In genomic region chr11:112977620-112978212, GRCh38 we compare ENCODE assay signal across 12 cellular contexts. TPM values are rescaled to one million over a fixed set of nuclear protein-coding genes. Genes with fewer than 3 reads are reported as not detected.
A peak's percentile ranks its signal among the peaks of the same experiment; 100 is the strongest.
DNase-seq lines count a peak whose midpoint lies in the region; ATAC-seq and TF ChIP-seq lines count a peak whose summit lies in the region.
"Had no signal": no experiment of that assay in that cellular context is flagged by ENCODE, and none has a peak within 500 bp of the region (broad histone marks: within the 10 kb centered on the region; RNA-seq: fewer than 3 reads in every experiment).

No MANE protein-coding gene starts in this region.

- ATAC-seq in SK-N-SH treated with all-trans-retinoic acid at 6 μM for 48 hours (peak; percentile 61), HG02981 (IDR thresholded peaks at IDR 0.05; ENCODE audit: unreplicated experiment) (no peak)
- ATAC-seq: A549 had no signal

- peaks cover 1% of the 10 kb centered on the region for H3K9me3 Mint-ChIP-seq in glutamatergic neuron (ENCODE audit: unreplicated experiment)
- H3K9me3 Mint-ChIP-seq in activated T-helper 2 cell treated with anti-CD3 and anti-CD28 coated beads, Interferon-gamma antibody, Interleukin-2, Interleukin-4, amounts not matched to agents 10 μg/mL and 5 μg/mL and 100 μg/mL, durations not matched to agents 14 hours and 24 hours and 36 hours: no peaks in the 10 kb centered on the region
- H3K9me3 Mint-ChIP-seq: central memory CD8-positive, alpha-beta T cell had no signal

- peak overlapping the region; percentile 25 for H3K4me3 Mint-ChIP-seq in glutamatergic neuron (ENCODE audit: unreplicated experiment)
- H3K4me3 Mint-ChIP-seq in activated T-helper 2 cell treated with anti-CD3 and anti-CD28 coated beads, Interferon-gamma antibody, Interleukin-2, Interleukin-4, amounts not matched to agents 10 μg/mL and 5 μg/mL and 100 μg/mL, durations not matched to agents 14 hours and 24 hours and 36 hours (ENCODE audit: low read depth): no peak overlapping the region
- H3K4me3 Mint-ChIP-seq: central memory CD8-positive, alpha-beta T cell; memory B cell had no signal

- in situ Hi-C loops in ACHN (cut with HindIII; ENCODE audit: low pct_ligation_motif_present, low pct_unique_long_range_greater_than_20kb, low sequenced_read_pairs): no loop called here

- intact Hi-C loops in activated T-helper 2 cell treated with anti-CD3 and anti-CD28 coated beads, Interferon-gamma antibody, Interleukin-2, Interleukin-4, amounts not matched to agents 10 μg/mL and 5 μg/mL and 100 μg/mL, durations not matched to agents 14 hours and 24 hours and 36 hours (cut with micrococcal nuclease): no loop called here

- peak overlapping the region; percentile 57 for H3K27ac Mint-ChIP-seq in glutamatergic neuron (ENCODE audit: unreplicated experiment)
- no peak overlapping the region for H3K27ac Mint-ChIP-seq in activated T-helper 2 cell treated with anti-CD3 and anti-CD28 coated beads, Interferon-gamma antibody, Interleukin-2, Interleukin-4, amounts not matched to agents 10 μg/mL and 5 μg/mL and 100 μg/mL, durations not matched to agents 14 hours and 24 hours and 36 hours
- H3K27ac Mint-ChIP-seq: memory B cell had no signal

- H3K27ac ChIP-seq in temporal lobe (ENCODE audit: low read depth, low read length): peak overlapping the region; percentile 45
- H3K27ac ChIP-seq: A549 had no signal

- no peaks in the 10 kb centered on the region for H3K27me3 Mint-ChIP-seq in glutamatergic neuron (ENCODE audit: unreplicated experiment)
- peaks cover 5% of the 10 kb centered on the region for H3K27me3 Mint-ChIP-seq in activated T-helper 2 cell treated with anti-CD3 and anti-CD28 coated beads, Interferon-gamma antibody, Interleukin-2, Interleukin-4, amounts not matched to agents 10 μg/mL and 5 μg/mL and 100 μg/mL, durations not matched to agents 14 hours and 24 hours and 36 hours (ENCODE audit: low read depth)

- H3K4me1 Mint-ChIP-seq in glutamatergic neuron (ENCODE audit: low read depth, unreplicated experiment): peaks cover 41% of the 10 kb centered on the region
- no peaks in the 10 kb centered on the region for H3K4me1 Mint-ChIP-seq in activated T-helper 2 cell treated with anti-CD3 and anti-CD28 coated beads, Interferon-gamma antibody, Interleukin-2, Interleukin-4, amounts not matched to agents 10 μg/mL and 5 μg/mL and 100 μg/mL, durations not matched to agents 14 hours and 24 hours and 36 hours (ENCODE audit: low read depth)
- H3K4me1 Mint-ChIP-seq: central memory CD8-positive, alpha-beta T cell; memory B cell had no signal

- DNase-seq in NCI-H2081 (lab: John Stamatoyannopoulos, UW): peak; percentile 20 to 56
- DNase-seq in NCI-H2081 treated with DMSO at 0.1 percent for 48 hours (lab: John Stamatoyannopoulos, UW): no peak
- no peak for DNase-seq in glutamatergic neuron
- no peak for DNase-seq in ACHN
- DNase-seq in activated T-helper 2 cell treated with anti-CD3 and anti-CD28 coated beads, Interferon-gamma antibody, Interleukin-2, Interleukin-4, amounts not matched to agents 10 μg/mL and 5 μg/mL and 100 μg/mL, durations not matched to agents 14 hours and 24 hours and 36 hours (ENCODE audit: low spot score): no peak
- DNase-seq: NCI-H2171 treated with DMSO at 0.1 percent for 48 hours had no signal

- TF ChIP-seq CTCF in glutamatergic neuron (IDR thresholded peaks at IDR 0.05; ENCODE audit: partially characterized antibody, unreplicated experiment): no peak

- H3K36me3 Mint-ChIP-seq in glutamatergic neuron (ENCODE audit: unreplicated experiment): no peaks in the 10 kb centered on the region
- H3K36me3 Mint-ChIP-seq in activated T-helper 2 cell treated with anti-CD3 and anti-CD28 coated beads, Interferon-gamma antibody, Interleukin-2, Interleukin-4, amounts not matched to agents 10 μg/mL and 5 μg/mL and 100 μg/mL, durations not matched to agents 14 hours and 24 hours and 36 hours (ENCODE audit: low read depth): no peaks in the 10 kb centered on the region
- H3K36me3 Mint-ChIP-seq: memory B cell had no signal

TF ChIP-seq in SK-N-SH treated with all-trans-retinoic acid at 6 μM for 48 hours, 23 proteins besides CTCF, POLR2A, EP300 and RAD21 (continues in another document):
- no peak for TF ChIP-seq ZNF70 (CRISPR knock-in tag; IDR thresholded peaks at IDR 0.05)
- no peak for TF ChIP-seq ZNF565 (CRISPR knock-in tag; conservative IDR thresholded peaks at IDR 0.05; ENCODE audit: low read depth)
- TF ChIP-seq OSR1 (CRISPR knock-in tag; IDR thresholded peaks at IDR 0.05): no peak
- TF ChIP-seq, protein P1, sequence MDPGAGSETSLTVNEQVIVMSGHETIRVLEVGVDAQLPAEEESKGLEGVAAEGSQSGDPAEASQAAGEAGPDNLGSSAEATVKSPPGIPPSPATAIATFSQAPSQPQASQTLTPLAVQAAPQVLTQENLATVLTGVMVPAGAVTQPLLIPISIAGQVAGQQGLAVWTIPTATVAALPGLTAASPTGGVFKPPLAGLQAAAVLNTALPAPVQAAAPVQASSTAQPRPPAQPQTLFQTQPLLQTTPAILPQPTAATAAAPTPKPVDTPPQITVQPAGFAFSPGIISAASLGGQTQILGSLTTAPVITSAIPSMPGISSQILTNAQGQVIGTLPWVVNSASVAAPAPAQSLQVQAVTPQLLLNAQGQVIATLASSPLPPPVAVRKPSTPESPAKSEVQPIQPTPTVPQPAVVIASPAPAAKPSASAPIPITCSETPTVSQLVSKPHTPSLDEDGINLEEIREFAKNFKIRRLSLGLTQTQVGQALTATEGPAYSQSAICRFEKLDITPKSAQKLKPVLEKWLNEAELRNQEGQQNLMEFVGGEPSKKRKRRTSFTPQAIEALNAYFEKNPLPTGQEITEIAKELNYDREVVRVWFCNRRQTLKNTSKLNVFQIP (CRISPR knock-in tag; IDR thresholded peaks at IDR 0.05; ENCODE audit: borderline replicate concordance, low read depth): no peak
- no peak for TF ChIP-seq ARNTL (CRISPR knock-in tag; IDR thresholded peaks at IDR 0.05; ENCODE audit: borderline replicate concordance, low read depth)
- no peak for TF ChIP-seq GLIS3 (CRISPR knock-in tag; IDR thresholded peaks at IDR 0.05)
- no peak for TF ChIP-seq ZC3H10 (CRISPR knock-in tag; IDR thresholded peaks at IDR 0.05)
- TF ChIP-seq, protein P2, sequence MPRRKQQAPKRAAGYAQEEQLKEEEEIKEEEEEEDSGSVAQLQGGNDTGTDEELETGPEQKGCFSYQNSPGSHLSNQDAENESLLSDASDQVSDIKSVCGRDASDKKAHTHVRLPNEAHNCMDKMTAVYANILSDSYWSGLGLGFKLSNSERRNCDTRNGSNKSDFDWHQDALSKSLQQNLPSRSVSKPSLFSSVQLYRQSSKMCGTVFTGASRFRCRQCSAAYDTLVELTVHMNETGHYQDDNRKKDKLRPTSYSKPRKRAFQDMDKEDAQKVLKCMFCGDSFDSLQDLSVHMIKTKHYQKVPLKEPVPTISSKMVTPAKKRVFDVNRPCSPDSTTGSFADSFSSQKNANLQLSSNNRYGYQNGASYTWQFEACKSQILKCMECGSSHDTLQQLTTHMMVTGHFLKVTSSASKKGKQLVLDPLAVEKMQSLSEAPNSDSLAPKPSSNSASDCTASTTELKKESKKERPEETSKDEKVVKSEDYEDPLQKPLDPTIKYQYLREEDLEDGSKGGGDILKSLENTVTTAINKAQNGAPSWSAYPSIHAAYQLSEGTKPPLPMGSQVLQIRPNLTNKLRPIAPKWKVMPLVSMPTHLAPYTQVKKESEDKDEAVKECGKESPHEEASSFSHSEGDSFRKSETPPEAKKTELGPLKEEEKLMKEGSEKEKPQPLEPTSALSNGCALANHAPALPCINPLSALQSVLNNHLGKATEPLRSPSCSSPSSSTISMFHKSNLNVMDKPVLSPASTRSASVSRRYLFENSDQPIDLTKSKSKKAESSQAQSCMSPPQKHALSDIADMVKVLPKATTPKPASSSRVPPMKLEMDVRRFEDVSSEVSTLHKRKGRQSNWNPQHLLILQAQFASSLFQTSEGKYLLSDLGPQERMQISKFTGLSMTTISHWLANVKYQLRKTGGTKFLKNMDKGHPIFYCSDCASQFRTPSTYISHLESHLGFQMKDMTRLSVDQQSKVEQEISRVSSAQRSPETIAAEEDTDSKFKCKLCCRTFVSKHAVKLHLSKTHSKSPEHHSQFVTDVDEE (CRISPR knock-in tag; IDR thresholded peaks at IDR 0.05): no peak
- TF ChIP-seq, protein P3, sequence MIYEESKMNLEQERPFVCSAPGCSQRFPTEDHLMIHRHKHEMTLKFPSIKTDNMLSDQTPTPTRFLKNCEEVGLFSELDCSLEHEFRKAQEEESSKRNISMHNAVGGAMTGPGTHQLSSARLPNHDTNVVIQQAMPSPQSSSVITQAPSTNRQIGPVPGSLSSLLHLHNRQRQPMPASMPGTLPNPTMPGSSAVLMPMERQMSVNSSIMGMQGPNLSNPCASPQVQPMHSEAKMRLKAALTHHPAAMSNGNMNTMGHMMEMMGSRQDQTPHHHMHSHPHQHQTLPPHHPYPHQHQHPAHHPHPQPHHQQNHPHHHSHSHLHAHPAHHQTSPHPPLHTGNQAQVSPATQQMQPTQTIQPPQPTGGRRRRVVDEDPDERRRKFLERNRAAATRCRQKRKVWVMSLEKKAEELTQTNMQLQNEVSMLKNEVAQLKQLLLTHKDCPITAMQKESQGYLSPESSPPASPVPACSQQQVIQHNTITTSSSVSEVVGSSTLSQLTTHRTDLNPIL (CRISPR knock-in tag; IDR thresholded peaks at IDR 0.05; ENCODE audit: low read depth): no peak
- TF ChIP-seq ESRRG (CRISPR knock-in tag; IDR thresholded peaks at IDR 0.05): no peak
- TF ChIP-seq, protein P4, sequence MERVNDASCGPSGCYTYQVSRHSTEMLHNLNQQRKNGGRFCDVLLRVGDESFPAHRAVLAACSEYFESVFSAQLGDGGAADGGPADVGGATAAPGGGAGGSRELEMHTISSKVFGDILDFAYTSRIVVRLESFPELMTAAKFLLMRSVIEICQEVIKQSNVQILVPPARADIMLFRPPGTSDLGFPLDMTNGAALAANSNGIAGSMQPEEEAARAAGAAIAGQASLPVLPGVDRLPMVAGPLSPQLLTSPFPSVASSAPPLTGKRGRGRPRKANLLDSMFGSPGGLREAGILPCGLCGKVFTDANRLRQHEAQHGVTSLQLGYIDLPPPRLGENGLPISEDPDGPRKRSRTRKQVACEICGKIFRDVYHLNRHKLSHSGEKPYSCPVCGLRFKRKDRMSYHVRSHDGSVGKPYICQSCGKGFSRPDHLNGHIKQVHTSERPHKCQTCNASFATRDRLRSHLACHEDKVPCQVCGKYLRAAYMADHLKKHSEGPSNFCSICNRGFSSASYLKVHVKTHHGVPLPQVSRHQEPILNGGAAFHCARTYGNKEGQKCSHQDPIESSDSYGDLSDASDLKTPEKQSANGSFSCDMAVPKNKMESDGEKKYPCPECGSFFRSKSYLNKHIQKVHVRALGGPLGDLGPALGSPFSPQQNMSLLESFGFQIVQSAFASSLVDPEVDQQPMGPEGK (CRISPR knock-in tag; IDR thresholded peaks at IDR 0.05; ENCODE audit: borderline replicate concordance): no peak
- no peak for TF ChIP-seq ZFP3 (CRISPR knock-in tag; IDR thresholded peaks at IDR 0.05)
- no peak for TF ChIP-seq SNAI2 (CRISPR knock-in tag; IDR thresholded peaks at IDR 0.05)
- no peak for TF ChIP-seq RARB (CRISPR knock-in tag; IDR thresholded peaks at IDR 0.05)

RNA-seq across cellular contexts. Expression of gene NCAM1, which starts 16.5 kb away (rescaled TPM):
- total RNA-seq in glutamatergic neuron (ENCODE audit: unreplicated experiment) (819 TPM), temporal lobe (514 TPM)
- total RNA-seq in activated T-helper 2 cell treated with anti-CD3 and anti-CD28 coated beads, Interferon-gamma antibody, Interleukin-2, Interleukin-4, amounts not matched to agents 10 μg/mL and 5 μg/mL and 100 μg/mL, durations not matched to agents 14 hours and 24 hours and 36 hours: not detected in 2 replicates

Comparison
In these comparisons a context has a peak if more than half of its experiments do, and no peak if none do; other contexts are left out.
1. DNase-seq: peak in NCI-H2081 (2 of 2); none in NCI-H2081 treated with DMSO at 0.1 percent for 48 hours (single experiment), glutamatergic neuron (single experiment), ACHN (single experiment) and activated T-helper 2 cell treated with anti-CD3 and anti-CD28 coated beads, Interferon-gamma antibody, Interleukin-2, Interleukin-4, amounts not matched to agents 10 μg/mL and 5 μg/mL and 100 μg/mL, durations not matched to agents 14 hours and 24 hours and 36 hours (single experiment).
2. RNA of gene NCAM1, which starts 16.5 kb away (total RNA-seq): 819 TPM in glutamatergic neuron (single experiment) and 514 TPM in temporal lobe (single experiment); not detected in activated T-helper 2 cell treated with anti-CD3 and anti-CD28 coated beads, Interferon-gamma antibody, Interleukin-2, Interleukin-4, amounts not matched to agents 10 μg/mL and 5 μg/mL and 100 μg/mL, durations not matched to agents 14 hours and 24 hours and 36 hours; every median in the first group is over 100 times any median in the second.